Comparison of ENCODE assay signal across 26 cellular contexts in genomic region chr9:111683351-111683750, GRCh38.
"Had no signal": no experiment of that assay in that cellular context is flagged by ENCODE, and none has a peak within 500 bp of the region (broad histone marks: within the 10 kb centered on the region; RNA-seq: fewer than 3 reads in every experiment).

No MANE protein-coding gene starts in this region.

- H3K9me3 ChIP-seq: gastroesophageal sphincter, heart left ventricle, left lung, lower lobe of right lung, mucosa of descending colon had no signal

- H3K27ac ChIP-seq: coronary artery, dorsolateral prefrontal cortex, epithelial cell of prostate, foreskin keratinocyte, gastroesophageal sphincter, hepatocyte, left lung, lower lobe of right lung had no signal

- H2AFZ ChIP-seq: hepatocyte had no signal

- H3K4me2 ChIP-seq: hepatocyte had no signal

- H3K4me3 ChIP-seq: coronary artery, dorsolateral prefrontal cortex, gastroesophageal sphincter, heart left ventricle, hepatocyte, left lung, lower lobe of right lung, mucosa of descending colon had no signal

- H3K4me1 ChIP-seq: foreskin keratinocyte, gastroesophageal sphincter, left lung, lower lobe of right lung had no signal

- H3K27me3 ChIP-seq: dorsolateral prefrontal cortex, foreskin keratinocyte, gastroesophageal sphincter, heart left ventricle, hepatocyte, left lung had no signal

- ATAC-seq: esophagus mucosa; foreskin keratinocyte; gastroesophageal sphincter; left colon; left lung; left ventricle myocardium superior; lower lobe of right lung; mucosa of descending colon; naive thymus-derived CD4-positive, alpha-beta T cell had no signal

- H3K79me2 ChIP-seq: hepatocyte had no signal

- H3K36me3 ChIP-seq: lower lobe of right lung had no signal

- FAIRE-seq: colon, frontal cortex, kidney had no signal

- DNase-seq: dermis blood vessel endothelial cell; dorsolateral prefrontal cortex; effector CD4-positive, alpha-beta T cell; effector memory CD4-positive, alpha-beta T cell; erythroblast; foreskin keratinocyte; heart left ventricle; hypothalamus; immature natural killer cell; islet precursor cell; kidney; kidney glomerular epithelial cell; left colon; left lung; left ventricle myocardium superior; lower lobe of right lung; mesenchymal stem cell; mucosa of descending colon; naive thymus-derived CD4-positive, alpha-beta T cell had no signal
